Comparison of ENCODE assay signal across 35 cellular contexts in genomic region chr20:46464451-46464850, GRCh38.
"Had no signal": no experiment of that assay in that cellular context is flagged by ENCODE, and none has a peak within 500 bp of the region (broad histone marks: within the 10 kb centered on the region; RNA-seq: fewer than 3 reads in every experiment).

No MANE protein-coding gene starts in this region.

- FAIRE-seq: RCC 7860 had no signal

- H2AFZ ChIP-seq: PC-9 had no signal

- H3K9me3 Mint-ChIP-seq: activated B cell treated with CpG ODN at 0.5 μM for 24 hours; activated CD4-positive, alpha-beta memory T cell treated with anti-CD3 and anti-CD28 coated beads for 36 hours; activated naive CD4-positive, alpha-beta T cell treated with anti-CD3 and anti-CD28 coated beads for 36 hours; activated naive CD8-positive, alpha-beta T cell treated with anti-CD3 and anti-CD28 coated beads for 36 hours; activated T-cell treated with anti-CD3 and anti-CD28 coated beads, Interleukin-2, amount 50 U/mL, for 4 hours; activated T-helper 1 cell treated with anti-CD3 and anti-CD28 coated beads, Interleukin-12 subunit alpha, Interleukin-12 subunit beta, Interleukin-2, Interleukin-4 antibody, amounts not matched to agents 30 ng/mL and 10 ng/mL and 1 ng/mL, durations not matched to agents 14 hours and 24 hours and 36 hours; central memory CD8-positive, alpha-beta T cell; T-cell had no signal

- H3K4me2 ChIP-seq: KMS-11, PC-9 had no signal

- H3K36me3 Mint-ChIP-seq: activated CD4-positive, alpha-beta memory T cell treated with anti-CD3 and anti-CD28 coated beads for 36 hours; activated naive CD8-positive, alpha-beta T cell treated with anti-CD3 and anti-CD28 coated beads for 36 hours; T-cell had no signal

- H3K4me3 Mint-ChIP-seq: activated B cell treated with CpG ODN at 0.5 μM for 24 hours; activated CD4-positive, alpha-beta memory T cell treated with anti-CD3 and anti-CD28 coated beads for 36 hours; activated naive CD4-positive, alpha-beta T cell treated with anti-CD3 and anti-CD28 coated beads for 36 hours; activated naive CD8-positive, alpha-beta T cell treated with anti-CD3 and anti-CD28 coated beads for 36 hours; activated T-cell treated with anti-CD3 and anti-CD28 coated beads, Interleukin-2, amount 50 U/mL, for 4 hours; activated T-helper 1 cell treated with anti-CD3 and anti-CD28 coated beads, Interleukin-12 subunit alpha, Interleukin-12 subunit beta, Interleukin-2, Interleukin-4 antibody, amounts not matched to agents 30 ng/mL and 10 ng/mL and 1 ng/mL, durations not matched to agents 14 hours and 24 hours and 36 hours; central memory CD8-positive, alpha-beta T cell; T-cell; T-helper 17 cell had no signal

- H3K27ac Mint-ChIP-seq: activated B cell treated with CpG ODN at 0.5 μM for 24 hours; activated CD4-positive, alpha-beta memory T cell treated with anti-CD3 and anti-CD28 coated beads for 36 hours; activated naive CD4-positive, alpha-beta T cell treated with anti-CD3 and anti-CD28 coated beads for 36 hours; activated naive CD8-positive, alpha-beta T cell treated with anti-CD3 and anti-CD28 coated beads for 36 hours; activated T-helper 1 cell treated with anti-CD3 and anti-CD28 coated beads, Interleukin-12 subunit alpha, Interleukin-12 subunit beta, Interleukin-2, Interleukin-4 antibody, amounts not matched to agents 30 ng/mL and 10 ng/mL and 1 ng/mL, durations not matched to agents 14 hours and 24 hours and 36 hours; T-cell; T-helper 17 cell had no signal

- H3K4me3 ChIP-seq: cardiac muscle cell, PC-9, SK-N-MC had no signal

- DNase-seq: activated B cell treated with CpG ODN at 0.5 μM for 24 hours; activated CD4-positive, alpha-beta memory T cell treated with anti-CD3 and anti-CD28 coated beads for 36 hours; activated CD4-positive, alpha-beta T cell treated with anti-CD3 and anti-CD28 coated beads for 4 hours; activated CD4-positive, alpha-beta T cell treated with anti-CD3 and anti-CD28 coated beads, Interleukin-2, amount 50 U/mL, for 1 hour; activated CD4-positive, CD25-positive, alpha-beta regulatory T cell treated with anti-CD3 and anti-CD28 coated beads, Interleukin-2, amount 50 U/mL, for 72 hours; activated CD8-positive, alpha-beta memory T cell treated with anti-CD3 and anti-CD28 coated beads, Interleukin-2, amount 50 U/mL, for 4 hours; activated gamma-delta T cell treated with Interleukin-2 at 50 U/mL for 16 hours; activated naive CD4-positive, alpha-beta T cell treated with anti-CD3 and anti-CD28 coated beads for 36 hours; activated naive CD8-positive, alpha-beta T cell treated with anti-CD3 and anti-CD28 coated beads for 36 hours; activated T-cell treated with anti-CD3 and anti-CD28 coated beads for 4 hours; activated T-cell treated with anti-CD3 and anti-CD28 coated beads, Interleukin-2, amount 50 U/mL, for 4 hours; amniotic stem cell; aorta; brain microvascular endothelial cell; NCI-H1092 treated with DMSO at 0.1 percent for 48 hours; NCI-H146; NCI-H2029 treated with DMSO at 0.1 percent for 48 hours; NCI-H345; NCI-H510A; NCI-H526; NCI-H748 treated with DMSO at 0.1 percent for 48 hours; NK-92 treated with Interleukin-12 subunit alpha and Interleukin-12 subunit beta, amount 100 ng/mL, for 24 hours; PC-9; Right ventricle myocardium superior; T-cell; T-helper 17 cell; T-helper 9 cell had no signal

- H3K36me3 ChIP-seq: brain microvascular endothelial cell, cardiac muscle cell had no signal

- H3K27me3 ChIP-seq: brain microvascular endothelial cell, cardiac muscle cell had no signal

- ATAC-seq: activated T-cell treated with anti-CD3 and anti-CD28 coated beads, Interleukin-2, amount 50 U/mL, for 4 hours; T-cell; T-helper 17 cell had no signal

- H3K27ac ChIP-seq: brain microvascular endothelial cell, cardiac muscle cell, KMS-11, PC-9, RWPE1, SK-N-MC, VCaP had no signal

- H3K4me1 Mint-ChIP-seq: central memory CD8-positive, alpha-beta T cell; T-cell; T-helper 17 cell had no signal

- H3K9ac ChIP-seq: KMS-11 had no signal
